Comparison of ENCODE assay signal across 2 cellular contexts in genomic region chr19:5285311-5285710, GRCh38.
TF ChIP-seq lines count a peak whose summit lies in the region.

No MANE protein-coding gene starts in this region.

TF ChIP-seq in HCT116, 20 proteins besides CTCF, POLR2A, EP300 and RAD21:
- TF ChIP-seq SIN3A (IDR thresholded peaks at IDR 0.05; ENCODE audit: low read depth): no peak
- no peak for TF ChIP-seq YY1 (IDR thresholded peaks at IDR 0.05; ENCODE audit: extremely low read depth, insufficient replicate concordance, low read depth, low read length)
- TF ChIP-seq SP1 (IDR thresholded peaks at IDR 0.05; ENCODE audit: low read depth): no peak
- TF ChIP-seq TCF7L2 (IDR thresholded peaks at IDR 0.05; ENCODE audit: borderline replicate concordance, extremely low read depth, insufficient read depth, insufficient read length): no peak
- TF ChIP-seq ZNF274 (IDR thresholded peaks at IDR 0.05; ENCODE audit: low read depth, low read length): no peak
- no peak for TF ChIP-seq ELF1 (IDR thresholded peaks at IDR 0.05; ENCODE audit: borderline replicate concordance, low read depth)
- TF ChIP-seq JUND (IDR thresholded peaks at IDR 0.05): no peak
- TF ChIP-seq EZH2 (IDR thresholded peaks at IDR 0.05): no peak
- TF ChIP-seq, protein P1, sequence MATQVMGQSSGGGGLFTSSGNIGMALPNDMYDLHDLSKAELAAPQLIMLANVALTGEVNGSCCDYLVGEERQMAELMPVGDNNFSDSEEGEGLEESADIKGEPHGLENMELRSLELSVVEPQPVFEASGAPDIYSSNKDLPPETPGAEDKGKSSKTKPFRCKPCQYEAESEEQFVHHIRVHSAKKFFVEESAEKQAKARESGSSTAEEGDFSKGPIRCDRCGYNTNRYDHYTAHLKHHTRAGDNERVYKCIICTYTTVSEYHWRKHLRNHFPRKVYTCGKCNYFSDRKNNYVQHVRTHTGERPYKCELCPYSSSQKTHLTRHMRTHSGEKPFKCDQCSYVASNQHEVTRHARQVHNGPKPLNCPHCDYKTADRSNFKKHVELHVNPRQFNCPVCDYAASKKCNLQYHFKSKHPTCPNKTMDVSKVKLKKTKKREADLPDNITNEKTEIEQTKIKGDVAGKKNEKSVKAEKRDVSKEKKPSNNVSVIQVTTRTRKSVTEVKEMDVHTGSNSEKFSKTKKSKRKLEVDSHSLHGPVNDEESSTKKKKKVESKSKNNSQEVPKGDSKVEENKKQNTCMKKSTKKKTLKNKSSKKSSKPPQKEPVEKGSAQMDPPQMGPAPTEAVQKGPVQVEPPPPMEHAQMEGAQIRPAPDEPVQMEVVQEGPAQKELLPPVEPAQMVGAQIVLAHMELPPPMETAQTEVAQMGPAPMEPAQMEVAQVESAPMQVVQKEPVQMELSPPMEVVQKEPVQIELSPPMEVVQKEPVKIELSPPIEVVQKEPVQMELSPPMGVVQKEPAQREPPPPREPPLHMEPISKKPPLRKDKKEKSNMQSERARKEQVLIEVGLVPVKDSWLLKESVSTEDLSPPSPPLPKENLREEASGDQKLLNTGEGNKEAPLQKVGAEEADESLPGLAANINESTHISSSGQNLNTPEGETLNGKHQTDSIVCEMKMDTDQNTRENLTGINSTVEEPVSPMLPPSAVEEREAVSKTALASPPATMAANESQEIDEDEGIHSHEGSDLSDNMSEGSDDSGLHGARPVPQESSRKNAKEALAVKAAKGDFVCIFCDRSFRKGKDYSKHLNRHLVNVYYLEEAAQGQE (IDR thresholded peaks at IDR 0.05; ENCODE audit: low read depth): no peak
- TF ChIP-seq FOSL1 (IDR thresholded peaks at IDR 0.05; ENCODE audit: low read depth): no peak
- TF ChIP-seq CEBPB (IDR thresholded peaks at IDR 0.05; ENCODE audit: low read depth): no peak
- no peak for TF ChIP-seq CBX3 (IDR thresholded peaks at IDR 0.05; ENCODE audit: low read depth)
- no peak for TF ChIP-seq POLR2AphosphoS5 (IDR thresholded peaks at IDR 0.05; ENCODE audit: low read depth, low read length)
- TF ChIP-seq EGR1 (IDR thresholded peaks at IDR 0.05; ENCODE audit: low read depth): no peak
- no peak for TF ChIP-seq SRF (IDR thresholded peaks at IDR 0.05; ENCODE audit: low read depth)
- TF ChIP-seq ATF3 (IDR thresholded peaks at IDR 0.05): no peak
- no peak for TF ChIP-seq EZH2phosphoT487 (IDR thresholded peaks at IDR 0.05; ENCODE audit: borderline replicate concordance)

TF ChIP-seq in K562, 482 proteins besides CTCF, POLR2A, EP300 and RAD21:
- no peak for TF ChIP-seq ZNF174 (CRISPR knock-in tag; IDR thresholded peaks at IDR 0.05)
- TF ChIP-seq SREBF1 (IDR thresholded peaks at IDR 0.05; ENCODE audit: borderline replicate concordance, low read depth, low read length): no peak
- no peak for TF ChIP-seq ZNF197 (CRISPR knock-in tag; IDR thresholded peaks at IDR 0.05; ENCODE audit: low read depth)
- no peak for TF ChIP-seq ZNF274 (IDR thresholded peaks at IDR 0.05; ENCODE audit: borderline replicate concordance, low read depth, low read length)
